20 cellular contexts compared by ENCODE assay signal in genomic region chr2:194745532-194746146, GRCh38.
DNase-seq lines count a peak whose midpoint lies in the region; TF ChIP-seq lines count a peak whose summit lies in the region.
"Had no signal": no experiment of that assay in that cellular context is flagged by ENCODE, and none has a peak within 500 bp of the region (broad histone marks: within the 10 kb centered on the region; RNA-seq: fewer than 3 reads in every experiment).

No MANE protein-coding gene starts in this region.

- no peaks in the 10 kb centered on the region for H3K36me3 ChIP-seq in Loucy (ENCODE audit: insufficient read depth, low read length)
- H3K36me3 ChIP-seq in neuronal stem cell (replicated peaks in 1 of 2; ENCODE audit: control insufficient read depth in 2 of 2, insufficient read depth in 2 of 2, low read length in 2 of 2), result no peaks in the 10 kb centered on the region
- no peaks in the 10 kb centered on the region for H3K36me3 ChIP-seq in OCI-LY7 (ENCODE audit: insufficient read depth, low read length)
- H3K36me3 ChIP-seq: thyroid gland had no signal

- no peak overlapping the region for H2BK120ac ChIP-seq in neuronal stem cell (ENCODE audit: low read depth, low read length)

- H3F3A ChIP-seq in Loucy (ENCODE audit: low read depth), result no peaks in the 10 kb centered on the region

- H2BK5ac ChIP-seq in neuronal stem cell (ENCODE audit: low read length), result no peak overlapping the region

- H3K9me2 ChIP-seq in Loucy (replicated peaks; ENCODE audit: low read depth, low read length) (no peaks in the 10 kb centered on the region), OCI-LY7 (ENCODE audit: insufficient read depth, low read length) (no peaks in the 10 kb centered on the region)

- no peak for DNase-seq in Calu3
- DNase-seq in astrocyte of the hippocampus (ENCODE audit: low read depth, low spot score), result peak; percentile 20
- peak; percentile 36 for DNase-seq in neuronal stem cell (ENCODE audit: low spot score)
- DNase-seq in CD1c-positive myeloid dendritic cell (ENCODE audit: extremely low spot score), result no peak
- no peak for DNase-seq in NCI-H82 (lab: John Stamatoyannopoulos, UW)
- DNase-seq in OCI-LY7 (ENCODE audit: low spot score), result no peak
- DNase-seq: activated naive CD4-positive, alpha-beta T cell treated with anti-CD3 and anti-CD28 coated beads, Interleukin-2, amount 10 ng/mL, durations not matched to agents 7 days and 5 days; activated T-cell treated with anti-CD3 and anti-CD28 coated beads, Interleukin-2, amount 50 U/mL, for 48 hours; aorta; effector memory CD4-positive, alpha-beta T cell; IMR-90; left cardiac atrium; NCI-H1694; stimulated activated CD4-positive, alpha-beta T cell treated with anti-CD3 and anti-CD28 coated beads, Interleukin-2, amount 100 ng/mL, for 48 hours; stimulated activated naive CD8-positive, alpha-beta T cell treated with anti-CD3 and anti-CD28 coated beads, Interleukin-15, Interleukin-2, amounts not matched to agents 100 U/mL and 50 U/mL, for 24 hours; thyroid gland had no signal

- no peak overlapping the region for H3K14ac ChIP-seq in neuronal stem cell (ENCODE audit: low read length)

- H3K27me3 Mint-ChIP-seq in Calu3 (ENCODE audit: unreplicated experiment), result no peaks in the 10 kb centered on the region
- H3K27me3 Mint-ChIP-seq: activated naive CD4-positive, alpha-beta T cell treated with anti-CD3 and anti-CD28 coated beads, Interleukin-2, amount 10 ng/mL, durations not matched to agents 7 days and 5 days; natural killer cell treated with Interleukin-12 subunit alpha and Interleukin-12 subunit beta and Interleukin-15 and Interleukin-18, amount 100 ng/mL, for 72 hours had no signal

- H2AFZ ChIP-seq in Loucy (ENCODE audit: low read length), result peak overlapping the region; percentile 68
- H2AFZ ChIP-seq in neuronal stem cell (ENCODE audit: low read length), result peak overlapping the region; percentile 66
- no peak overlapping the region for H2AFZ ChIP-seq in OCI-LY7 (ENCODE audit: low read length)

- H3K23ac ChIP-seq in neuronal stem cell (ENCODE audit: low read depth, low read length, poor library complexity), result no peak overlapping the region

- CTCF ChIA-PET in Calu3 (lab: Charles Lee) (interaction anchor here (0.5 to 1.2 kb wide), 2 partner anchors 53 to 127 kb away, joined by 3 to 4 read pairs; no protein-coding TSS in a partner anchor), OCI-LY7 (lab: Charles Lee; ENCODE audit: unreplicated experiment) (no interaction called here)

- no peaks in the 10 kb centered on the region for H3K36me3 Mint-ChIP-seq in Calu3 (ENCODE audit: insufficient read depth, unreplicated experiment)
- H3K36me3 Mint-ChIP-seq: activated naive CD4-positive, alpha-beta T cell treated with anti-CD3 and anti-CD28 coated beads, Interleukin-2, amount 10 ng/mL, durations not matched to agents 7 days and 5 days; natural killer cell treated with Interleukin-12 subunit alpha and Interleukin-12 subunit beta and Interleukin-15 and Interleukin-18, amount 100 ng/mL, for 72 hours had no signal

- no peaks in the 10 kb centered on the region for H3K4me1 ChIP-seq in Loucy (ENCODE audit: insufficient read depth, low read length, poor library complexity, severe bottlenecking)
- no peaks in the 10 kb centered on the region for H3K4me1 ChIP-seq in neuronal stem cell (ENCODE audit: control insufficient read depth in 2 of 2, insufficient read depth in 1 of 2, low read depth in 1 of 2, low read length in 2 of 2)
- H3K4me1 ChIP-seq in OCI-LY7 (ENCODE audit: insufficient read depth, low read length, poor library complexity, severe bottlenecking), result no peaks in the 10 kb centered on the region
- H3K4me1 ChIP-seq: thyroid gland had no signal

- intact Hi-C loops in Calu3 (cut with micrococcal nuclease; ENCODE audit: unreplicated experiment), result no loop called here
- intact Hi-C loops in OCI-LY7 (cut with micrococcal nuclease; ENCODE audit: unreplicated experiment), result no loop called here

- H3K4me1 Mint-ChIP-seq in Calu3 (ENCODE audit: low read depth, unreplicated experiment), result peaks cover 14% of the 10 kb centered on the region
- H3K4me1 Mint-ChIP-seq: activated naive CD4-positive, alpha-beta T cell treated with anti-CD3 and anti-CD28 coated beads, Interleukin-2, amount 10 ng/mL, durations not matched to agents 7 days and 5 days had no signal

- peak overlapping the region; percentile 3 for H3K4me3 Mint-ChIP-seq in Calu3 (ENCODE audit: low read depth, unreplicated experiment)
- H3K4me3 Mint-ChIP-seq: activated naive CD4-positive, alpha-beta T cell treated with anti-CD3 and anti-CD28 coated beads, Interleukin-2, amount 10 ng/mL, durations not matched to agents 7 days and 5 days; natural killer cell treated with Interleukin-12 subunit alpha and Interleukin-12 subunit beta and Interleukin-15 and Interleukin-18, amount 100 ng/mL, for 72 hours had no signal

- H3K27ac Mint-ChIP-seq in Calu3 (ENCODE audit: unreplicated experiment), result peak overlapping the region; percentile 1
- H3K27ac Mint-ChIP-seq: activated naive CD4-positive, alpha-beta T cell treated with anti-CD3 and anti-CD28 coated beads, Interleukin-2, amount 10 ng/mL, durations not matched to agents 7 days and 5 days; natural killer cell treated with Interleukin-12 subunit alpha and Interleukin-12 subunit beta and Interleukin-15 and Interleukin-18, amount 100 ng/mL, for 72 hours had no signal

- no peak overlapping the region for H2AK5ac ChIP-seq in neuronal stem cell (ENCODE audit: low read depth, low read length)

- no peaks in the 10 kb centered on the region for H4K20me1 ChIP-seq in Loucy (ENCODE audit: insufficient read depth, low read length, poor library complexity, severe bottlenecking)
- no peaks in the 10 kb centered on the region for H4K20me1 ChIP-seq in OCI-LY7 (ENCODE audit: insufficient read depth, low read length)

- H3K27ac ChIP-seq in neuronal stem cell (replicated peaks; ENCODE audit: low read length) (peak overlapping the region; percentile 72), OCI-LY7 (ENCODE audit: low read depth, low read length, poor library complexity, severe bottlenecking) (no peak overlapping the region)
- H3K27ac ChIP-seq: HL-60, skin epidermis, thyroid gland had no signal

- H3K9me3 ChIP-seq in Loucy (ENCODE audit: insufficient read depth, low read depth, low read length), result no peaks in the 10 kb centered on the region
- no peaks in the 10 kb centered on the region for H3K9me3 ChIP-seq in neuronal stem cell (replicated peaks in 1 of 2; ENCODE audit: control insufficient read depth in 2 of 2, insufficient read depth in 1 of 2, low read depth in 1 of 2, low read length in 2 of 2)
- no peaks in the 10 kb centered on the region for H3K9me3 ChIP-seq in OCI-LY7 (ENCODE audit: low read length)
- H3K9me3 ChIP-seq: thyroid gland had no signal

- no peak overlapping the region for H3K4me3 ChIP-seq in Loucy (ENCODE audit: low read length, poor library complexity, severe bottlenecking)
- no peak overlapping the region for H3K4me3 ChIP-seq in neuronal stem cell (ENCODE audit: low read length in 2 of 2)
- no peak overlapping the region for H3K4me3 ChIP-seq in OCI-LY7 (ENCODE audit: low read depth, low read length, poor library complexity, severe bottlenecking)
- H3K4me3 ChIP-seq: skin epidermis, thyroid gland had no signal

- H3K4me2 ChIP-seq in Loucy (ENCODE audit: low read depth, low read length, poor library complexity, severe bottlenecking) (peak overlapping the region; percentile 29), neuronal stem cell (ENCODE audit: insufficient read depth, low read length, poor library complexity, severe bottlenecking) (no peak overlapping the region), OCI-LY7 (ENCODE audit: low read length) (no peak overlapping the region)

- H2BK12ac ChIP-seq in neuronal stem cell (ENCODE audit: low read length), result no peak overlapping the region

- H3K27me3 ChIP-seq in Loucy (ENCODE audit: insufficient read depth, low read length, poor library complexity, severe bottlenecking) (no peaks in the 10 kb centered on the region), neuronal stem cell (ENCODE audit: control insufficient read depth in 3 of 3, insufficient read depth in 3 of 3, low read depth in 1 of 3, low read length in 3 of 3) (no peaks in the 10 kb centered on the region)
- H3K27me3 ChIP-seq: thyroid gland had no signal

- H2BK15ac ChIP-seq in neuronal stem cell (ENCODE audit: low read length), result no peak overlapping the region

- no peak overlapping the region for H4K8ac ChIP-seq in neuronal stem cell (ENCODE audit: low read depth, low read length)

- no CpG with 5 or more reads among the region's 3 CpGs for WGBS in neuronal stem cell (ENCODE audit: extremely low coverage in 2 of 2, insufficient read length in 2 of 2, insufficient replicate concordance in 1 of 2), 2 donors

- no peak overlapping the region for H3K9ac ChIP-seq in Loucy (ENCODE audit: low read depth, low read length, poor library complexity, severe bottlenecking)
- H3K9ac ChIP-seq in neuronal stem cell (ENCODE audit: low read depth, low read length, poor library complexity), result no peak overlapping the region

- no TSS peak for BruUV-seq in Calu3 (replicated peaks; lab: Mats Ljungman, UMichigan)
- no TSS peak for BruUV-seq in OCI-LY7 (replicated peaks; lab: Mats Ljungman, UMichigan)

- H3K79me2 ChIP-seq in Loucy (ENCODE audit: insufficient read depth, low read length), result no peaks in the 10 kb centered on the region
- no peaks in the 10 kb centered on the region for H3K79me2 ChIP-seq in OCI-LY7 (ENCODE audit: insufficient read depth, low read depth, low read length)

- no peak overlapping the region for H4K91ac ChIP-seq in neuronal stem cell (ENCODE audit: low read depth, low read length, poor library complexity)

- TF ChIP-seq CTCF in Calu3 (IDR thresholded peaks at IDR 0.05; ENCODE audit: unreplicated experiment) (no peak), Loucy (conservative IDR thresholded peaks at IDR 0.05; ENCODE audit: low read length) (no peak), OCI-LY7 (conservative IDR thresholded peaks at IDR 0.05; ENCODE audit: low read length) (no peak)

- no peaks in the 10 kb centered on the region for H3K9me3 Mint-ChIP-seq in Calu3 (ENCODE audit: low read depth, unreplicated experiment)
- H3K9me3 Mint-ChIP-seq: activated naive CD4-positive, alpha-beta T cell treated with anti-CD3 and anti-CD28 coated beads, Interleukin-2, amount 10 ng/mL, durations not matched to agents 7 days and 5 days had no signal

- H3K79me1 ChIP-seq in neuronal stem cell (ENCODE audit: low read depth, low read length), result no peaks in the 10 kb centered on the region

- no peak overlapping the region for H3K18ac ChIP-seq in neuronal stem cell (ENCODE audit: low read length)

- POLR2A ChIA-PET in OCI-LY7 (lab: Charles Lee), result interaction anchor here (1.2 to 1.7 kb wide), 2 partner anchors 16 to 17 kb away, joined by 3 to 5 read pairs; no protein-coding TSS in a partner anchor

- H3K4ac ChIP-seq in neuronal stem cell (ENCODE audit: low read length), result no peak overlapping the region

Comparison
In these comparisons a context has a peak if more than half of its experiments do, and no peak if none do; other contexts are left out.
1. DNase-seq: peak in astrocyte of the hippocampus (single experiment) and neuronal stem cell (single experiment); none in Calu3 (single experiment), CD1c-positive myeloid dendritic cell (single experiment), NCI-H82 (single experiment) and OCI-LY7 (single experiment).